ENCODE assay signal across 29 cellular contexts in genomic region chr4:78608684-78609083, GRCh38. TPM values are rescaled to one million over a fixed set of nuclear protein-coding genes. Genes with fewer than 3 reads are reported as not detected.
"Had no signal": no experiment of that assay in that cellular context is flagged by ENCODE, and none has a peak within 500 bp of the region (broad histone marks: within the 10 kb centered on the region; RNA-seq: fewer than 3 reads in every experiment).

No MANE protein-coding gene starts in this region.

- H3K4me3 Mint-ChIP-seq: dendritic cell treated with granulocyte-macrophage colony-stimulating factor and Interleukin-4, amounts not matched to agents 40 ng/mL and 50 ng/mL, for 4 days; endodermal cell; immature natural killer cell; natural killer cell had no signal

- H3K27me3 ChIP-seq: colonic mucosa, esophagus muscularis mucosa, foreskin keratinocyte, gastroesophageal sphincter, heart left ventricle, hepatocyte, pancreas, right lobe of liver, testis, tibial artery, upper lobe of left lung had no signal

- H3K27ac ChIP-seq: colonic mucosa, esophagus muscularis mucosa, foreskin keratinocyte, gastroesophageal sphincter, heart left ventricle, hepatocyte, lower lobe of right lung, pancreas, right lobe of liver, testis, tibial artery, upper lobe of left lung had no signal

- H2AFZ ChIP-seq: hepatocyte had no signal

- H3K79me2 ChIP-seq: hepatocyte had no signal

- H3K4me3 ChIP-seq: colonic mucosa, esophagus muscularis mucosa, gastroesophageal sphincter, heart left ventricle, hepatocyte, lower lobe of right lung, pancreas, right lobe of liver, smooth muscle cell, testis, tibial artery, upper lobe of left lung had no signal

- H3K4me2 ChIP-seq: hepatocyte, smooth muscle cell had no signal

- FAIRE-seq: endothelial cell of umbilical vein, pancreas, urothelium cell line had no signal

- H3K36me3 Mint-ChIP-seq: natural killer cell had no signal

- H3K36me3 ChIP-seq: pancreas, right lobe of liver had no signal

- DNase-seq: colonic mucosa; effector CD8-positive, alpha-beta T cell; endodermal cell; foreskin keratinocyte; heart left ventricle; immature natural killer cell; islet precursor cell; left ventricle myocardium superior; lower lobe of right lung; natural killer cell; pancreas; retina; right lobe of liver; stimulated activated CD4-positive, alpha-beta T cell treated with anti-CD3 and anti-CD28 coated beads, Interleukin-12 subunit alpha, Interleukin-12 subunit beta, amount 100 ng/mL, for 4 hours; stimulated activated CD4-positive, alpha-beta T cell treated with anti-CD3 and anti-CD28 coated beads, Interleukin-1b, Interleukin-23, amount 100 ng/mL, for 48 hours; stimulated activated CD4-positive, alpha-beta T cell treated with anti-CD3 and anti-CD28 coated beads, Interleukin-4, amount 100 ng/mL, for 1 hour; stimulated activated CD8-positive, alpha-beta memory T cell treated with anti-CD3 and anti-CD28 coated beads, Interleukin-4, amount 100 ng/mL, for 48 hours; stimulated activated naive CD4-positive, alpha-beta T cell; substantia nigra; testis; tibial artery; upper lobe of left lung had no signal

- H3K9me3 ChIP-seq: colonic mucosa, esophagus muscularis mucosa, gastroesophageal sphincter, heart left ventricle, lower lobe of right lung, pancreas, right lobe of liver, testis, tibial artery, upper lobe of left lung had no signal

- H3K4me1 ChIP-seq: colonic mucosa, right lobe of liver, testis, tibial artery had no signal

- H3K27me3 Mint-ChIP-seq: dendritic cell treated with granulocyte-macrophage colony-stimulating factor and Interleukin-4, amounts not matched to agents 40 ng/mL and 50 ng/mL, for 4 days had no signal

- H3K9me3 Mint-ChIP-seq: dendritic cell treated with granulocyte-macrophage colony-stimulating factor and Interleukin-4, amounts not matched to agents 40 ng/mL and 50 ng/mL, for 4 days; endodermal cell; natural killer cell had no signal

- H3K27ac Mint-ChIP-seq: dendritic cell treated with granulocyte-macrophage colony-stimulating factor and Interleukin-4, amounts not matched to agents 40 ng/mL and 50 ng/mL, for 4 days; endodermal cell; immature natural killer cell; natural killer cell had no signal

RNA-seq across cellular contexts. Expression of gene ANXA3, which starts 57.1 kb away (rescaled TPM):
- polyA plus RNA-seq: immature natural killer cell had no signal
